21 cellular contexts compared by ENCODE assay signal in genomic region chr17:30391534-30391933, GRCh38. TPM values are rescaled to one million over a fixed set of nuclear protein-coding genes. Genes with fewer than 3 reads are reported as not detected.
DNase-seq lines count a peak whose midpoint lies in the region; ATAC-seq and TF ChIP-seq lines count a peak whose summit lies in the region.
"Had no signal": no experiment of that assay in that cellular context is flagged by ENCODE, and none has a peak within 500 bp of the region (broad histone marks: within the 10 kb centered on the region; RNA-seq: fewer than 3 reads in every experiment).

No MANE protein-coding gene starts in this region.

- peaks cover 29 to 33% of the 10 kb centered on the region in 2 experiments for H3K4me1 ChIP-seq in neutrophil (ENCODE audit: control insufficient read depth in 1 of 2, insufficient read depth in 1 of 2, low read depth in 1 of 2, low read length in 1 of 2)

- DNase-seq in NCI-H524 treated with DMSO at 0.1 percent for 48 hours (lab: John Stamatoyannopoulos, UW): peak; percentile 38
- DNase-seq in WERI-Rb-1: no peak
- no peak for DNase-seq in left lobe of liver (ENCODE audit: low spot score)
- DNase-seq: C1 segment of cervical spinal cord; Calu3; CD4-positive, alpha-beta memory T cell; COR-L47; DMS 273 treated with DMSO at 0.1 percent for 48 hours; DMS79; EL; GDM1; H9 had no signal

- H3K36me3 ChIP-seq in WERI-Rb-1 (peaks cover 26% of the 10 kb centered on the region), neutrophil (peaks cover 49% of the 10 kb centered on the region)

- no peak overlapping the region for H3K4me3 ChIP-seq in WERI-Rb-1 (ENCODE audit: low read depth, low read length)
- H3K4me3 ChIP-seq in neutrophil (ENCODE audit: low read depth in 1 of 2, low read length in 1 of 2): no peak overlapping the region
- H3K4me3 ChIP-seq: GM12878, GM23338 had no signal

- TF ChIP-seq CTCF in WERI-Rb-1 (IDR thresholded peaks at IDR 0.05; ENCODE audit: low read depth, low read length) (no peak), neutrophil (IDR thresholded peaks at IDR 0.05) (no peak)

- ATAC-seq in HG03135 (IDR thresholded peaks at IDR 0.05; ENCODE audit: unreplicated experiment) (no peak), GM19452 (IDR thresholded peaks at IDR 0.05; ENCODE audit: unreplicated experiment) (no peak), left lobe of liver (no peak)
- ATAC-seq: GM12878, GM23338, HCT116 had no signal

- H3K27ac ChIP-seq in WERI-Rb-1 (peak overlapping the region; percentile 15), neutrophil (peak overlapping the region; percentile 86)

- no peaks in the 10 kb centered on the region for H3K9me3 ChIP-seq in WERI-Rb-1 (ENCODE audit: severe bottlenecking)
- no peaks in the 10 kb centered on the region for H3K9me3 ChIP-seq in neutrophil

- no peaks in the 10 kb centered on the region for H3K27me3 ChIP-seq in WERI-Rb-1 (ENCODE audit: insufficient read depth, low read depth, severe bottlenecking)
- H3K27me3 ChIP-seq in neutrophil: no peaks in the 10 kb centered on the region

RNA-seq across cellular contexts. Expression of gene CPD, which starts 12.8 kb away (rescaled TPM):
- 33.8 TPM for total RNA-seq in left lobe of liver

RNA-seq across cellular contexts. Expression of gene TMIGD1, which starts 57.7 kb away (rescaled TPM):
- not detected for total RNA-seq in left lobe of liver
- total RNA-seq: A172; A673; Calu3; CD4-positive, alpha-beta memory T cell; GM12878; GM23338; H4; H9 had no signal
